ENCODE assay signal across 9 cellular contexts in genomic region chr2:198004921-198005829, GRCh38.
DNase-seq lines count a peak whose midpoint lies in the region; ATAC-seq and TF ChIP-seq lines count a peak whose summit lies in the region.
"Had no signal": no experiment of that assay in that cellular context is flagged by ENCODE, and none has a peak within 500 bp of the region (broad histone marks: within the 10 kb centered on the region; RNA-seq: fewer than 3 reads in every experiment).

No MANE protein-coding gene starts in this region.

- H3K27me3 ChIP-seq in ACC112 (ENCODE audit: insufficient read depth, low read length) (no peaks in the 10 kb centered on the region), PC-9 (ENCODE audit: insufficient read depth, low read depth) (no peaks in the 10 kb centered on the region), GM23248 (replicated peaks; ENCODE audit: insufficient read depth) (no peaks in the 10 kb centered on the region)
- H3K27me3 ChIP-seq: BLaER1 treated with 17β-estradiol and CSF1 and Interleukin-3, amounts not matched to agents 10 nM and 100 nM had no signal

- H3K4me1 ChIP-seq in ACC112 (ENCODE audit: control insufficient read depth, insufficient read depth, low read length, unreplicated experiment) (peaks cover 8% of the 10 kb centered on the region), PC-9 (replicated peaks; ENCODE audit: insufficient read depth) (no peaks in the 10 kb centered on the region), GM23248 (ENCODE audit: insufficient read depth) (peaks cover 10% of the 10 kb centered on the region; the same call in 1 of the 2 replicates)

- H3K36me3 Mint-ChIP-seq in activated naive CD4-positive, alpha-beta T cell treated with anti-CD3 and anti-CD28 coated beads, Interleukin-2, amount 50 U/mL, for 72 hours, result peaks cover 18 to 38% of the 10 kb centered on the region in 2 donors

- H3K27ac ChIP-seq in ACC112 (ENCODE audit: low read depth, low read length), result no peak overlapping the region
- no peak overlapping the region for H3K27ac ChIP-seq in PC-9
- H3K27ac ChIP-seq in GM23248, result no peak overlapping the region
- H3K27ac ChIP-seq: BLaER1 treated with 17β-estradiol and CSF1 and Interleukin-3, amounts not matched to agents 10 nM and 100 nM had no signal

- H3F3A ChIP-seq in PC-9 (ENCODE audit: insufficient read depth, low read depth) (no peaks in the 10 kb centered on the region), GM23248 (ENCODE audit: insufficient read depth) (no peaks in the 10 kb centered on the region)

- H3K27ac Mint-ChIP-seq in activated naive CD4-positive, alpha-beta T cell treated with anti-CD3 and anti-CD28 coated beads, Interleukin-2, amount 50 U/mL, for 72 hours, result peak overlapping the region; percentile 86 to 88

- H3K79me2 ChIP-seq in ACC112 (ENCODE audit: control insufficient read depth, insufficient read depth, low read length, unreplicated experiment) (no peaks in the 10 kb centered on the region), PC-9 (ENCODE audit: low read depth) (no peaks in the 10 kb centered on the region), GM23248 (ENCODE audit: insufficient read depth) (no peaks in the 10 kb centered on the region)

- DNase-seq in activated naive CD4-positive, alpha-beta T cell treated with anti-CD3 and anti-CD28 coated beads, Interleukin-2, amount 50 U/mL, for 72 hours (ENCODE audit: low spot score in 2 of 2), result peak in 1 of 2 donors; percentile 27
- DNase-seq in HPDE6-E6E7 (ENCODE audit: extremely low spot score) (no peak), HUDEP-2 (lab: John Stamatoyannopoulos, UW; ENCODE audit: unreplicated experiment in 76 of 76) (no peak), PC-9 (no peak), GM23248 (no peak)

- no peak overlapping the region for H3K4me2 ChIP-seq in PC-9
- no peak overlapping the region for H3K4me2 ChIP-seq in GM23248 (ENCODE audit: unreplicated experiment)

- H3K9me2 ChIP-seq in PC-9 (ENCODE audit: insufficient read depth) (no peaks in the 10 kb centered on the region), GM23248 (ENCODE audit: insufficient read depth) (0 out of 2 replicates have a peak, but pooled peaks cover 2% of the 10 kb centered on the region)

- H3K9ac ChIP-seq in GM23248, result no peak overlapping the region
- H3K9ac ChIP-seq: BLaER1 treated with 17β-estradiol and CSF1 and Interleukin-3, amounts not matched to agents 10 nM and 100 nM had no signal

- peaks cover 9 to 13% of the 10 kb centered on the region in 2 donors for H3K9me3 Mint-ChIP-seq in activated naive CD4-positive, alpha-beta T cell treated with anti-CD3 and anti-CD28 coated beads, Interleukin-2, amount 50 U/mL, for 72 hours

- H4K20me1 ChIP-seq in PC-9 (ENCODE audit: insufficient read depth) (no peaks in the 10 kb centered on the region), GM23248 (ENCODE audit: insufficient read depth) (no peaks in the 10 kb centered on the region)
- H4K20me1 ChIP-seq: BLaER1 treated with 17β-estradiol and CSF1 and Interleukin-3, amounts not matched to agents 10 nM and 100 nM had no signal

- H2AFZ ChIP-seq in ACC112 (ENCODE audit: low read length, unreplicated experiment) (peak overlapping the region; percentile 26), PC-9 (no peak overlapping the region), GM23248 (no peak overlapping the region)

- POLR2A ChIA-PET in PC-9 (lab: Charles Lee; ENCODE audit: unreplicated experiment), result no interaction called here

- in situ Hi-C loops in GM23248 (cut with MboI), result no loop called here

- no peak overlapping the region for H3K4me3 ChIP-seq in ACC112 (ENCODE audit: low read depth, low read length)
- H3K4me3 ChIP-seq in PC-9, result no peak overlapping the region
- no peak overlapping the region for H3K4me3 ChIP-seq in GM23248
- H3K4me3 ChIP-seq: BLaER1 treated with 17β-estradiol and CSF1 and Interleukin-3, amounts not matched to agents 10 nM and 100 nM had no signal

- 84 to 90% methylated on average over 12 of the region's 12 CpGs for WGBS in GM23248 (ENCODE audit: low coverage in 1 of 2, low lambda C conversion rate in 2 of 2, missing lambda C conversion rate in 2 of 2), 2 experiments

- H3K36me3 ChIP-seq in ACC112 (ENCODE audit: insufficient read depth, low read length) (no peaks in the 10 kb centered on the region), PC-9 (ENCODE audit: low read depth) (no peaks in the 10 kb centered on the region), GM23248 (ENCODE audit: low read depth) (no peaks in the 10 kb centered on the region)
- H3K36me3 ChIP-seq: BLaER1 treated with 17β-estradiol and CSF1 and Interleukin-3, amounts not matched to agents 10 nM and 100 nM had no signal

- intact Hi-C loops in PC-9 (cut with micrococcal nuclease; ENCODE audit: unreplicated experiment), result no loop called here

- ATAC-seq in GM19372 (IDR thresholded peaks at IDR 0.05; ENCODE audit: low read depth, unreplicated experiment) (peak; percentile 78), HG03135 (IDR thresholded peaks at IDR 0.05; ENCODE audit: unreplicated experiment) (peak; percentile 85)
- peak; percentile 70 to 74 for ATAC-seq in activated naive CD4-positive, alpha-beta T cell treated with anti-CD3 and anti-CD28 coated beads, Interleukin-2, amount 50 U/mL, for 72 hours

- no TSS peak for BruUV-seq in PC-9 (replicated peaks; lab: Mats Ljungman, UMichigan)

- no peak for TF ChIP-seq CTCF in PC-9 (conservative IDR thresholded peaks at IDR 0.05)

- H3K9me3 ChIP-seq in PC-9 (ENCODE audit: insufficient read depth, low read depth) (no peaks in the 10 kb centered on the region), GM23248 (ENCODE audit: low read depth) (no peaks in the 10 kb centered on the region)
- H3K9me3 ChIP-seq: BLaER1 treated with 17β-estradiol and CSF1 and Interleukin-3, amounts not matched to agents 10 nM and 100 nM had no signal

- CTCF ChIA-PET in PC-9 (lab: Charles Lee), result no interaction called here
